ENCODE assay signal across 1 cellular context in the genomic region with DNA sequence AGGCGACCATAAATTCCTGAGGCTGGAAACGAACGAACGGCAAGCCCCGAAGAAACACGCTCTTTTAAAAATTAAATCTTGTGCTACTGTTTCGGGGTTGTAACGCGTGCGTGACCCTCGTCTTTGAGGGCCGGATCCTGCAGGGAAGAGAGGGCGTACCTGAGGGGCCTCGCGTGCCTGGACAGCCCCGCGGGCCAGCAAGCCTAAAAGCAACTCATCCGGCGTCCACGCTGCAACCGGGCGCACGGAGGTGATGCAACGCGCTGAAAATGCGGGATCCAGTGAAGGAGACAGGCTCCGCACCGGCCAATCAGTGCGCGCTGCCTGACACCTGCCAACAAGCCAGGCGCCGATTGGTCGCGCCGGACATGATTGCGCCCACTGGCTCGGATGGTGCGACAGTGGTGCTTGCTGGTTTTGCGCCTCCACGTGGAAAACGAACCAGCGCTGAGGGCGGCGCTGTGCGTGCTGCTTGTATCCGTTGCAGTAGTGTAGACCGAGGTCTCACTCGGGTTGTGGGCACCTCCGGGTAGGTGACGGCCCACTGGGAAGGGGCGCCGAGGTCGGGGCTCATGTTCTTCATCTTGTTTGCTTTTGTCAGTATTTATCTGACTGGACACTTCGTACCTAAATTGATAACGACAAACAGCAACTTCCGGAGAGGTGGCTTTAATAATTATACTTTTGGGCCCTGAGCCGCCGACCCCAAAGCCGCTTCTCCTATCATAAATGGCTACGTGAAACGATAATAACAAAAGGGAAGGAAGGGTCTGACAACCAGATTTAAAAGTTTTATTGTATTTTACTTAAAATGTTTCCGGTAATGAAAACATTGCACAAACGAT.
A peak's percentile ranks its signal among the peaks of the same experiment; 100 is the strongest.
TF ChIP-seq lines count a peak whose summit lies in the region.

A gene (minus strand): TSS at position 246 of the 845 bp plus-strand sequence. CDS start 4,278 bp downstream, outside the sequence.

TF ChIP-seq in K562, 482 proteins besides CTCF, POLR2A, EP300 and RAD21 (continued from another document and continues in another):
- TF ChIP-seq, protein P1, sequence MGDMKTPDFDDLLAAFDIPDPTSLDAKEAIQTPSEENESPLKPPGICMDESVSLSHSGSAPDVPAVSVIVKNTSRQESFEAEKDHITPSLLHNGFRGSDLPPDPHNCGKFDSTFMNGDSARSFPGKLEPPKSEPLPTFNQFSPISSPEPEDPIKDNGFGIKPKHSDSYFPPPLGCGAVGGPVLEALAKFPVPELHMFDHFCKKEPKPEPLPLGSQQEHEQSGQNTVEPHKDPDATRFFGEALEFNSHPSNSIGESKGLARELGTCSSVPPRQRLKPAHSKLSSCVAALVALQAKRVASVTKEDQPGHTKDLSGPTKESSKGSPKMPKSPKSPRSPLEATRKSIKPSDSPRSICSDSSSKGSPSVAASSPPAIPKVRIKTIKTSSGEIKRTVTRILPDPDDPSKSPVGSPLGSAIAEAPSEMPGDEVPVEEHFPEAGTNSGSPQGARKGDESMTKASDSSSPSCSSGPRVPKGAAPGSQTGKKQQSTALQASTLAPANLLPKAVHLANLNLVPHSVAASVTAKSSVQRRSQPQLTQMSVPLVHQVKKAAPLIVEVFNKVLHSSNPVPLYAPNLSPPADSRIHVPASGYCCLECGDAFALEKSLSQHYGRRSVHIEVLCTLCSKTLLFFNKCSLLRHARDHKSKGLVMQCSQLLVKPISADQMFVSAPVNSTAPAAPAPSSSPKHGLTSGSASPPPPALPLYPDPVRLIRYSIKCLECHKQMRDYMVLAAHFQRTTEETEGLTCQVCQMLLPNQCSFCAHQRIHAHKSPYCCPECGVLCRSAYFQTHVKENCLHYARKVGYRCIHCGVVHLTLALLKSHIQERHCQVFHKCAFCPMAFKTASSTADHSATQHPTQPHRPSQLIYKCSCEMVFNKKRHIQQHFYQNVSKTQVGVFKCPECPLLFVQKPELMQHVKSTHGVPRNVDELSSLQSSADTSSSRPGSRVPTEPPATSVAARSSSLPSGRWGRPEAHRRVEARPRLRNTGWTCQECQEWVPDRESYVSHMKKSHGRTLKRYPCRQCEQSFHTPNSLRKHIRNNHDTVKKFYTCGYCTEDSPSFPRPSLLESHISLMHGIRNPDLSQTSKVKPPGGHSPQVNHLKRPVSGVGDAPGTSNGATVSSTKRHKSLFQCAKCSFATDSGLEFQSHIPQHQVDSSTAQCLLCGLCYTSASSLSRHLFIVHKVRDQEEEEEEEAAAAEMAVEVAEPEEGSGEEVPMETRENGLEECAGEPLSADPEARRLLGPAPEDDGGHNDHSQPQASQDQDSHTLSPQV (IDR thresholded peaks at IDR 0.05) = peak; percentile 74
- no peak for TF ChIP-seq ELF4 (CRISPR knock-in tag; IDR thresholded peaks at IDR 0.05)
- no peak for TF ChIP-seq POU5F1 (IDR thresholded peaks at IDR 0.05; ENCODE audit: borderline replicate concordance, low read depth, low read length, partially characterized antibody)
- peak; percentile 54; the same call in 1 of the 2 replicates for TF ChIP-seq JUNB (CRISPR knock-in tag; conservative IDR thresholded peaks at IDR 0.05)
- TF ChIP-seq SETDB1 (IDR thresholded peaks at IDR 0.05; ENCODE audit: low read length) = no peak
- TF ChIP-seq ARID1B (IDR thresholded peaks at IDR 0.05) = no peak; the same call in 1 of the 2 replicates
- no peak for TF ChIP-seq ZBTB7A (IDR thresholded peaks at IDR 0.05; ENCODE audit: borderline replicate concordance, control insufficient read depth, low read depth, low read length)
- TF ChIP-seq, protein P2, sequence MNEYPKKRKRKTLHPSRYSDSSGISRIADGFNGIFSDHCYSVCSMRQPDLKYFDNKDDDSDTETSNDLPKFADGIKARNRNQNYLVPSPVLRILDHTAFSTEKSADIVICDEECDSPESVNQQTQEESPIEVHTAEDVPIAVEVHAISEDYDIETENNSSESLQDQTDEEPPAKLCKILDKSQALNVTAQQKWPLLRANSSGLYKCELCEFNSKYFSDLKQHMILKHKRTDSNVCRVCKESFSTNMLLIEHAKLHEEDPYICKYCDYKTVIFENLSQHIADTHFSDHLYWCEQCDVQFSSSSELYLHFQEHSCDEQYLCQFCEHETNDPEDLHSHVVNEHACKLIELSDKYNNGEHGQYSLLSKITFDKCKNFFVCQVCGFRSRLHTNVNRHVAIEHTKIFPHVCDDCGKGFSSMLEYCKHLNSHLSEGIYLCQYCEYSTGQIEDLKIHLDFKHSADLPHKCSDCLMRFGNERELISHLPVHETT (CRISPR knock-in tag; conservative IDR thresholded peaks at IDR 0.05 in 1 of 2, IDR thresholded peaks at IDR 0.05 in 1 of 2) = peak in 1 of 2 experiments; percentile 82; a peak in 2 of 4 replicates
- TF ChIP-seq, protein P3, sequence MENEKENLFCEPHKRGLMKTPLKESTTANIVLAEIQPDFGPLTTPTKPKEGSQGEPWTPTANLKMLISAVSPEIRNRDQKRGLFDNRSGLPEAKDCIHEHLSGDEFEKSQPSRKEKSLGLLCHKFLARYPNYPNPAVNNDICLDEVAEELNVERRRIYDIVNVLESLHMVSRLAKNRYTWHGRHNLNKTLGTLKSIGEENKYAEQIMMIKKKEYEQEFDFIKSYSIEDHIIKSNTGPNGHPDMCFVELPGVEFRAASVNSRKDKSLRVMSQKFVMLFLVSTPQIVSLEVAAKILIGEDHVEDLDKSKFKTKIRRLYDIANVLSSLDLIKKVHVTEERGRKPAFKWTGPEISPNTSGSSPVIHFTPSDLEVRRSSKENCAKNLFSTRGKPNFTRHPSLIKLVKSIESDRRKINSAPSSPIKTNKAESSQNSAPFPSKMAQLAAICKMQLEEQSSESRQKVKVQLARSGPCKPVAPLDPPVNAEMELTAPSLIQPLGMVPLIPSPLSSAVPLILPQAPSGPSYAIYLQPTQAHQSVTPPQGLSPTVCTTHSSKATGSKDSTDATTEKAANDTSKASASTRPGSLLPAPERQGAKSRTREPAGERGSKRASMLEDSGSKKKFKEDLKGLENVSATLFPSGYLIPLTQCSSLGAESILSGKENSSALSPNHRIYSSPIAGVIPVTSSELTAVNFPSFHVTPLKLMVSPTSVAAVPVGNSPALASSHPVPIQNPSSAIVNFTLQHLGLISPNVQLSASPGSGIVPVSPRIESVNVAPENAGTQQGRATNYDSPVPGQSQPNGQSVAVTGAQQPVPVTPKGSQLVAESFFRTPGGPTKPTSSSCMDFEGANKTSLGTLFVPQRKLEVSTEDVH (IDR thresholded peaks at IDR 0.05; ENCODE audit: low read depth, partially characterized antibody) = no peak
- TF ChIP-seq SMAD2 (IDR thresholded peaks at IDR 0.05; ENCODE audit: low read depth, low read length) = no peak
- peak; percentile 60; the same call in 1 of the 2 replicates for TF ChIP-seq MYBL2 (IDR thresholded peaks at IDR 0.05; ENCODE audit: low read depth)
- no peak for TF ChIP-seq MYBL2 (CRISPR knock-in tag; IDR thresholded peaks at IDR 0.05; ENCODE audit: borderline replicate concordance)
- no peak for TF ChIP-seq ZNF76 (CRISPR knock-in tag; IDR thresholded peaks at IDR 0.05; ENCODE audit: borderline replicate concordance)
- no peak for TF ChIP-seq ZZZ3 (IDR thresholded peaks at IDR 0.05)
- no peak for TF ChIP-seq MCM3 (IDR thresholded peaks at IDR 0.05)
- TF ChIP-seq BCOR (IDR thresholded peaks at IDR 0.05) = no peak
- TF ChIP-seq, protein P4, sequence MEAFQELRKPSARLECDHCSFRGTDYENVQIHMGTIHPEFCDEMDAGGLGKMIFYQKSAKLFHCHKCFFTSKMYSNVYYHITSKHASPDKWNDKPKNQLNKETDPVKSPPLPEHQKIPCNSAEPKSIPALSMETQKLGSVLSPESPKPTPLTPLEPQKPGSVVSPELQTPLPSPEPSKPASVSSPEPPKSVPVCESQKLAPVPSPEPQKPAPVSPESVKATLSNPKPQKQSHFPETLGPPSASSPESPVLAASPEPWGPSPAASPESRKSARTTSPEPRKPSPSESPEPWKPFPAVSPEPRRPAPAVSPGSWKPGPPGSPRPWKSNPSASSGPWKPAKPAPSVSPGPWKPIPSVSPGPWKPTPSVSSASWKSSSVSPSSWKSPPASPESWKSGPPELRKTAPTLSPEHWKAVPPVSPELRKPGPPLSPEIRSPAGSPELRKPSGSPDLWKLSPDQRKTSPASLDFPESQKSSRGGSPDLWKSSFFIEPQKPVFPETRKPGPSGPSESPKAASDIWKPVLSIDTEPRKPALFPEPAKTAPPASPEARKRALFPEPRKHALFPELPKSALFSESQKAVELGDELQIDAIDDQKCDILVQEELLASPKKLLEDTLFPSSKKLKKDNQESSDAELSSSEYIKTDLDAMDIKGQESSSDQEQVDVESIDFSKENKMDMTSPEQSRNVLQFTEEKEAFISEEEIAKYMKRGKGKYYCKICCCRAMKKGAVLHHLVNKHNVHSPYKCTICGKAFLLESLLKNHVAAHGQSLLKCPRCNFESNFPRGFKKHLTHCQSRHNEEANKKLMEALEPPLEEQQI (IDR thresholded peaks at IDR 0.05) = no peak
- no peak for TF ChIP-seq STAT5B (CRISPR knock-in tag; IDR thresholded peaks at IDR 0.05)
- TF ChIP-seq SP1 (CRISPR knock-in tag; IDR thresholded peaks at IDR 0.05) = no peak
- no peak for TF ChIP-seq EHMT2 (IDR thresholded peaks at IDR 0.05)
- TF ChIP-seq ZNF785 (CRISPR knock-in tag; IDR thresholded peaks at IDR 0.05) = no peak
- TF ChIP-seq NFE2 (IDR thresholded peaks at IDR 0.05; ENCODE audit: low read depth) = peak; percentile 1; the same call in 1 of the 2 replicates
- TF ChIP-seq, protein P5, sequence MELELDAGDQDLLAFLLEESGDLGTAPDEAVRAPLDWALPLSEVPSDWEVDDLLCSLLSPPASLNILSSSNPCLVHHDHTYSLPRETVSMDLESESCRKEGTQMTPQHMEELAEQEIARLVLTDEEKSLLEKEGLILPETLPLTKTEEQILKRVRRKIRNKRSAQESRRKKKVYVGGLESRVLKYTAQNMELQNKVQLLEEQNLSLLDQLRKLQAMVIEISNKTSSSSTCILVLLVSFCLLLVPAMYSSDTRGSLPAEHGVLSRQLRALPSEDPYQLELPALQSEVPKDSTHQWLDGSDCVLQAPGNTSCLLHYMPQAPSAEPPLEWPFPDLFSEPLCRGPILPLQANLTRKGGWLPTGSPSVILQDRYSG (tag; conservative IDR thresholded peaks at IDR 0.05; ENCODE audit: low read depth) = peak; percentile 37; the same call in 1 of the 2 replicates
- no peak for TF ChIP-seq PTBP1 (IDR thresholded peaks at IDR 0.05; ENCODE audit: low read depth, low read length)
- no peak for TF ChIP-seq PYGO2 (tag; IDR thresholded peaks at IDR 0.05)
- TF ChIP-seq, protein P6, sequence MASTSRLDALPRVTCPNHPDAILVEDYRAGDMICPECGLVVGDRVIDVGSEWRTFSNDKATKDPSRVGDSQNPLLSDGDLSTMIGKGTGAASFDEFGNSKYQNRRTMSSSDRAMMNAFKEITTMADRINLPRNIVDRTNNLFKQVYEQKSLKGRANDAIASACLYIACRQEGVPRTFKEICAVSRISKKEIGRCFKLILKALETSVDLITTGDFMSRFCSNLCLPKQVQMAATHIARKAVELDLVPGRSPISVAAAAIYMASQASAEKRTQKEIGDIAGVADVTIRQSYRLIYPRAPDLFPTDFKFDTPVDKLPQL (IDR thresholded peaks at IDR 0.05; ENCODE audit: extremely low read depth, insufficient read length) = peak; percentile 68
- no peak for TF ChIP-seq ZKSCAN8 (CRISPR knock-in tag; IDR thresholded peaks at IDR 0.05)
